1 cellular context compared by ENCODE assay signal in genomic region chr5:59565551-59565950, GRCh38.
TF ChIP-seq lines count a peak whose summit lies in the region.

No MANE protein-coding gene starts in this region.

TF ChIP-seq in SK-N-SH treated with all-trans-retinoic acid at 6 μM for 48 hours, 23 proteins besides CTCF, POLR2A, EP300 and RAD21 (continued from another document):
- TF ChIP-seq POU6F1 (CRISPR knock-in tag; IDR thresholded peaks at IDR 0.05; ENCODE audit: borderline replicate concordance, low read depth) (no peak), ZFP30 (CRISPR knock-in tag; IDR thresholded peaks at IDR 0.05) (no peak), BACH2 (CRISPR knock-in tag; IDR thresholded peaks at IDR 0.05; ENCODE audit: borderline replicate concordance) (no peak), ESRRG (CRISPR knock-in tag; IDR thresholded peaks at IDR 0.05) (no peak), TSHZ2 (CRISPR knock-in tag; IDR thresholded peaks at IDR 0.05) (no peak), ISL1 (CRISPR knock-in tag; IDR thresholded peaks at IDR 0.05) (no peak), SNAI2 (CRISPR knock-in tag; IDR thresholded peaks at IDR 0.05) (no peak), ZNF8 (CRISPR knock-in tag; IDR thresholded peaks at IDR 0.05) (no peak), RARB (CRISPR knock-in tag; IDR thresholded peaks at IDR 0.05) (no peak), TOX (CRISPR knock-in tag; IDR thresholded peaks at IDR 0.05; ENCODE audit: borderline replicate concordance) (no peak), TCF4 (CRISPR knock-in tag; IDR thresholded peaks at IDR 0.05; ENCODE audit: borderline replicate concordance) (no peak), GLIS3 (CRISPR knock-in tag; IDR thresholded peaks at IDR 0.05) (no peak), ARNTL (CRISPR knock-in tag; IDR thresholded peaks at IDR 0.05; ENCODE audit: borderline replicate concordance, low read depth) (no peak), PPARA (CRISPR knock-in tag; IDR thresholded peaks at IDR 0.05; ENCODE audit: borderline replicate concordance) (no peak)
